9 cellular contexts compared by ENCODE assay signal in the genomic region with DNA sequence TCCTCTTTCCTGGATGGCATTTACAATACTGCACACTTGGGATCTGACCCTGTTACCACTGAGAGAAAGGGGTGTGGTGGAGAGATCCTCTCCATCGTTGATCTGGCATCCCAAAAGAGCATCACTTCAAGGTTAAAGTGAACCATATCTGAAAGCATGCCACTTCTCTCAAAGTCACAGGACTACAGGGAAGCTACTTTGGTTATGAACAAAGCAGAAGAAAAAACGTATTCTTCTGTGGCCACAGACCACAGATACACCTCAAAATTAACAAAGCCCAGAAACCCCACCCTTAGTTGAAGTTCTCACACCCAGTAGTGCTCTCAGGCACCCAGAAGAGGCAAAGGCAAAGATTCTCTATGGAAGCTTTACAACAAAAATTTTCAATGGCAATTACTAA.
DNase-seq lines count a peak whose midpoint lies in the region; ATAC-seq and TF ChIP-seq lines count a peak whose summit lies in the region.
"Had no signal": no experiment of that assay in that cellular context is flagged by ENCODE, and none has a peak within 500 bp of the region (broad histone marks: within the 10 kb centered on the region; RNA-seq: fewer than 3 reads in every experiment).

No MANE protein-coding gene starts in this region.

- H3K27ac Mint-ChIP-seq in activated CD4-positive, alpha-beta memory T cell treated with anti-CD3 and anti-CD28 coated beads, Interleukin-2, amount 10 ng/mL, durations not matched to agents 7 days and 5 days, result peak overlapping the region; percentile 9
- no peak overlapping the region for H3K27ac Mint-ChIP-seq in activated CD4-positive, alpha-beta memory T cell treated with anti-CD3 and anti-CD28 coated beads for 36 hours
- H3K27ac Mint-ChIP-seq in activated CD4-positive, alpha-beta T cell treated with anti-CD3 and anti-CD28 coated beads for 36 hours, result no peak overlapping the region
- H3K27ac Mint-ChIP-seq: nephron progenitor cell had no signal

- H3K36me3 Mint-ChIP-seq in activated CD4-positive, alpha-beta memory T cell treated with anti-CD3 and anti-CD28 coated beads, Interleukin-2, amount 10 ng/mL, durations not matched to agents 7 days and 5 days (ENCODE audit: low read depth), result peaks cover 50% of the 10 kb centered on the region
- peaks cover 11% of the 10 kb centered on the region for H3K36me3 Mint-ChIP-seq in activated CD4-positive, alpha-beta memory T cell treated with anti-CD3 and anti-CD28 coated beads for 36 hours
- peaks cover 5% of the 10 kb centered on the region for H3K36me3 Mint-ChIP-seq in activated CD4-positive, alpha-beta T cell treated with anti-CD3 and anti-CD28 coated beads for 36 hours (ENCODE audit: low read depth)

- ATAC-seq in HG02623 (IDR thresholded peaks at IDR 0.05; ENCODE audit: unreplicated experiment) (peak; percentile 65), gastrocnemius medialis (no peak)
- peak; percentile 28 for ATAC-seq in stimulated activated naive CD8-positive, alpha-beta T cell treated with anti-CD3 and anti-CD28 coated beads, Interleukin-15, Interleukin-2, amounts not matched to agents 100 U/mL and 50 U/mL, for 24 hours
- no peak for ATAC-seq in activated CD4-positive, alpha-beta T cell treated with anti-CD3 and anti-CD28 coated beads for 36 hours

- CTCF ChIA-PET in activated CD4-positive, alpha-beta memory T cell treated with anti-CD3 and anti-CD28 coated beads, Interleukin-2, amount 10 ng/mL, durations not matched to agents 7 days and 5 days (lab: Charles Lee), result no interaction called here
- CTCF ChIA-PET in activated CD4-positive, alpha-beta memory T cell treated with anti-CD3 and anti-CD28 coated beads for 36 hours (lab: Charles Lee), result no interaction called here
- CTCF ChIA-PET in activated CD4-positive, alpha-beta T cell treated with anti-CD3 and anti-CD28 coated beads for 36 hours (lab: Charles Lee), result no interaction called here

- H3K27me3 ChIP-seq in gastrocnemius medialis, result no peaks in the 10 kb centered on the region

- H3K27ac ChIP-seq in gastrocnemius medialis, result no peak overlapping the region

- no peak for TF ChIP-seq POLR2A in gastrocnemius medialis (IDR thresholded peaks at IDR 0.05)

- no peaks in the 10 kb centered on the region for H3K4me1 ChIP-seq in gastrocnemius medialis

- H3K27me3 Mint-ChIP-seq in activated CD4-positive, alpha-beta memory T cell treated with anti-CD3 and anti-CD28 coated beads, Interleukin-2, amount 10 ng/mL, durations not matched to agents 7 days and 5 days, result no peaks in the 10 kb centered on the region
- H3K27me3 Mint-ChIP-seq in activated CD4-positive, alpha-beta memory T cell treated with anti-CD3 and anti-CD28 coated beads for 36 hours, result no peaks in the 10 kb centered on the region
- no peaks in the 10 kb centered on the region for H3K27me3 Mint-ChIP-seq in activated CD4-positive, alpha-beta T cell treated with anti-CD3 and anti-CD28 coated beads for 36 hours

- no peak overlapping the region for H3K4me3 ChIP-seq in Jurkat, Clone E6-1 (ENCODE audit: low read length)
- H3K4me3 ChIP-seq in gastrocnemius medialis, result no peak overlapping the region

- POLR2A ChIA-PET in activated CD4-positive, alpha-beta memory T cell treated with anti-CD3 and anti-CD28 coated beads, Interleukin-2, amount 10 ng/mL, durations not matched to agents 7 days and 5 days (lab: Charles Lee), result interaction anchor here (1.0 to 1.2 kb wide), 3 partner anchors 106 to 176 kb away, joined by 3 to 5 read pairs (median 4); a partner anchor contains a TSS
- POLR2A ChIA-PET in activated CD4-positive, alpha-beta memory T cell treated with anti-CD3 and anti-CD28 coated beads for 36 hours (lab: Charles Lee), result no interaction called here
- POLR2A ChIA-PET in activated CD4-positive, alpha-beta T cell treated with anti-CD3 and anti-CD28 coated beads for 36 hours (lab: Charles Lee), result no interaction called here

- no peak overlapping the region for H3K4me3 Mint-ChIP-seq in activated CD4-positive, alpha-beta memory T cell treated with anti-CD3 and anti-CD28 coated beads, Interleukin-2, amount 10 ng/mL, durations not matched to agents 7 days and 5 days
- H3K4me3 Mint-ChIP-seq in activated CD4-positive, alpha-beta memory T cell treated with anti-CD3 and anti-CD28 coated beads for 36 hours, result no peak overlapping the region
- no peak overlapping the region for H3K4me3 Mint-ChIP-seq in activated CD4-positive, alpha-beta T cell treated with anti-CD3 and anti-CD28 coated beads for 36 hours
- H3K4me3 Mint-ChIP-seq: nephron progenitor cell had no signal

- H3K36me3 ChIP-seq in gastrocnemius medialis, result no peaks in the 10 kb centered on the region

- H3K9me3 Mint-ChIP-seq in activated CD4-positive, alpha-beta memory T cell treated with anti-CD3 and anti-CD28 coated beads, Interleukin-2, amount 10 ng/mL, durations not matched to agents 7 days and 5 days, result peaks cover 3% of the 10 kb centered on the region
- H3K9me3 Mint-ChIP-seq in activated CD4-positive, alpha-beta memory T cell treated with anti-CD3 and anti-CD28 coated beads for 36 hours, result no peaks in the 10 kb centered on the region
- H3K9me3 Mint-ChIP-seq in activated CD4-positive, alpha-beta T cell treated with anti-CD3 and anti-CD28 coated beads for 36 hours (ENCODE audit: low read depth), result no peaks in the 10 kb centered on the region

- in situ Hi-C loops in gastrocnemius medialis (cut with MboI; ENCODE audit: low sequenced_read_pairs in 4 of 4), result no loop called here

- TF ChIP-seq CTCF in gastrocnemius medialis (IDR thresholded peaks at IDR 0.05 in 4 of 5, conservative IDR thresholded peaks at IDR 0.05 in 1 of 5), result no peak

- H3K4me1 Mint-ChIP-seq in activated CD4-positive, alpha-beta memory T cell treated with anti-CD3 and anti-CD28 coated beads, Interleukin-2, amount 10 ng/mL, durations not matched to agents 7 days and 5 days, result peaks cover 36% of the 10 kb centered on the region
- H3K4me1 Mint-ChIP-seq in activated CD4-positive, alpha-beta memory T cell treated with anti-CD3 and anti-CD28 coated beads for 36 hours (ENCODE audit: low read depth), result peaks cover 10% of the 10 kb centered on the region
- peaks cover 14% of the 10 kb centered on the region for H3K4me1 Mint-ChIP-seq in activated CD4-positive, alpha-beta T cell treated with anti-CD3 and anti-CD28 coated beads for 36 hours
- H3K4me1 Mint-ChIP-seq: nephron progenitor cell had no signal

- intact Hi-C loops in activated CD4-positive, alpha-beta memory T cell treated with anti-CD3 and anti-CD28 coated beads for 36 hours (cut with micrococcal nuclease), result no loop called here
- intact Hi-C loops in gastrocnemius medialis (cut with DNase I; ENCODE audit: low total_unique reads), result no loop called here
- intact Hi-C loops in activated CD4-positive, alpha-beta T cell treated with anti-CD3 and anti-CD28 coated beads for 36 hours (cut with DNase I, micrococcal nuclease), result no loop called here

- DNase-seq in activated CD4-positive, alpha-beta memory T cell treated with anti-CD3 and anti-CD28 coated beads, Interleukin-2, amount 10 ng/mL, durations not matched to agents 7 days and 5 days, result peak; percentile 20
- no peak for DNase-seq in activated CD4-positive, alpha-beta memory T cell treated with anti-CD3 and anti-CD28 coated beads for 36 hours
- peak; percentile 75 for DNase-seq in Jurkat, Clone E6-1 (ENCODE audit: low read depth, low spot score)
- no peak for DNase-seq in stimulated activated naive CD8-positive, alpha-beta T cell treated with anti-CD3 and anti-CD28 coated beads, Interleukin-15, Interleukin-2, amounts not matched to agents 100 U/mL and 50 U/mL, for 24 hours
- DNase-seq in gastrocnemius medialis, result no peak
- no peak for DNase-seq in activated CD4-positive, alpha-beta T cell treated with anti-CD3 and anti-CD28 coated beads for 36 hours
- no peak for DNase-seq in stimulated activated CD4-positive, alpha-beta T cell treated with anti-CD3 and anti-CD28 coated beads, Interleukin-12 subunit alpha, Interleukin-12 subunit beta, amount 100 ng/mL, for 4 hours
- DNase-seq: nephron progenitor cell had no signal

- H3K9me3 ChIP-seq in gastrocnemius medialis, result no peaks in the 10 kb centered on the region

Comparison
In these comparisons a context has a peak if more than half of its experiments do, and no peak if none do; other contexts are left out.
1. DNase-seq: peak in activated CD4-positive, alpha-beta memory T cell treated with anti-CD3 and anti-CD28 coated beads, Interleukin-2, amount 10 ng/mL, durations not matched to agents 7 days and 5 days (single experiment) and Jurkat, Clone E6-1 (single experiment); none in activated CD4-positive, alpha-beta memory T cell treated with anti-CD3 and anti-CD28 coated beads for 36 hours (single experiment), stimulated activated naive CD8-positive, alpha-beta T cell treated with anti-CD3 and anti-CD28 coated beads, Interleukin-15, Interleukin-2, amounts not matched to agents 100 U/mL and 50 U/mL, for 24 hours (single experiment), gastrocnemius medialis (0 of 2), activated CD4-positive, alpha-beta T cell treated with anti-CD3 and anti-CD28 coated beads for 36 hours (single experiment) and stimulated activated CD4-positive, alpha-beta T cell treated with anti-CD3 and anti-CD28 coated beads, Interleukin-12 subunit alpha, Interleukin-12 subunit beta, amount 100 ng/mL, for 4 hours (single experiment).
2. ATAC-seq: peak in HG02623 (single experiment) and stimulated activated naive CD8-positive, alpha-beta T cell treated with anti-CD3 and anti-CD28 coated beads, Interleukin-15, Interleukin-2, amounts not matched to agents 100 U/mL and 50 U/mL, for 24 hours (single experiment); none in gastrocnemius medialis (0 of 2) and activated CD4-positive, alpha-beta T cell treated with anti-CD3 and anti-CD28 coated beads for 36 hours (single experiment).